Comparison of ENCODE assay signal across 14 cellular contexts in genomic region chr13:96003304-96003703, GRCh38. TPM values are rescaled to one million over a fixed set of nuclear protein-coding genes. Genes with fewer than 3 reads are reported as not detected.
DNase-seq lines count a peak whose midpoint lies in the region; TF ChIP-seq lines count a peak whose summit lies in the region.
"Had no signal": no experiment of that assay in that cellular context is flagged by ENCODE, and none has a peak within 500 bp of the region (broad histone marks: within the 10 kb centered on the region; RNA-seq: fewer than 3 reads in every experiment).

No MANE protein-coding gene starts in this region.

- DNase-seq in A673 (ENCODE audit: low spot score) (peak; percentile 4), HFFc6 (peak; percentile 10), SK-N-SH (no peak), fibroblast of lung (ENCODE audit: low read depth in 2 of 2) (peak; percentile 8 to 16), SHP77 treated with DMSO at 0.1 percent for 48 hours (lab: John Stamatoyannopoulos, UW) (no peak), Peyer's patch (no peak), spleen (no peak)
- DNase-seq in stimulated activated CD4-positive, alpha-beta T cell treated with anti-CD3 and anti-CD28 coated beads, Interleukin-2, amount 100 ng/mL, for 48 hours = no peak
- DNase-seq: activated CD8-positive, alpha-beta memory T cell treated with anti-CD3 and anti-CD28 coated beads for 24 hours; activated naive CD4-positive, alpha-beta T cell treated with anti-CD3 and anti-CD28 coated beads for 36 hours; psoas muscle; stimulated activated CD4-positive, alpha-beta T cell treated with anti-CD3 and anti-CD28 coated beads, Interleukin-4, amount 100 ng/mL, for 24 hours; stimulated activated naive B cell treated with anti-CD40 and anti-IgM and Interleukin-4, amounts not matched to agents 10 μg/mL and 1 μg/mL and 100 μg/mL, for 72 hours; T1000 had no signal

- H3K27me3 ChIP-seq in A673 (replicated peaks; ENCODE audit: insufficient read depth, low read depth, low read length, poor library complexity) (no peaks in the 10 kb centered on the region), SK-N-SH (ENCODE audit: insufficient read depth) (no peaks in the 10 kb centered on the region), fibroblast of lung (ENCODE audit: control insufficient read depth, insufficient read depth, low read length) (no peaks in the 10 kb centered on the region), Peyer's patch (no peaks in the 10 kb centered on the region), spleen (replicated peaks in 1 of 7) (no peaks in the 10 kb centered on the region)

- H3K9me3 Mint-ChIP-seq in HFFc6 = no peaks in the 10 kb centered on the region

- H3K9me2 ChIP-seq in SK-N-SH = no peaks in the 10 kb centered on the region

- H3F3A ChIP-seq in SK-N-SH (replicated peaks; ENCODE audit: insufficient read depth) = no peaks in the 10 kb centered on the region

- H3K36me3 Mint-ChIP-seq in HFFc6 (ENCODE audit: low read depth) = peaks cover 24% of the 10 kb centered on the region
- H3K36me3 Mint-ChIP-seq: stimulated activated naive B cell treated with anti-CD40 and anti-IgM and Interleukin-4, amounts not matched to agents 10 μg/mL and 1 μg/mL and 100 μg/mL, for 72 hours had no signal

- H3K4me3 Mint-ChIP-seq in HFFc6 = no peak overlapping the region
- H3K4me3 Mint-ChIP-seq: activated naive CD4-positive, alpha-beta T cell treated with anti-CD3 and anti-CD28 coated beads for 36 hours; stimulated activated naive B cell treated with anti-CD40 and anti-IgM and Interleukin-4, amounts not matched to agents 10 μg/mL and 1 μg/mL and 100 μg/mL, for 72 hours had no signal

- BruUV-seq in A673 (replicated peaks; lab: Mats Ljungman, UMichigan) = no TSS peak

- H3K36me3 ChIP-seq in A673 (ENCODE audit: insufficient read depth, low read length, poor library complexity, severe bottlenecking) (no peaks in the 10 kb centered on the region), SK-N-SH (replicated peaks in 1 of 2; ENCODE audit: control insufficient read depth in 1 of 2, insufficient read depth in 2 of 2, low read length in 1 of 2) (peaks cover 8% of the 10 kb centered on the region in 2 experiments), fibroblast of lung (ENCODE audit: control insufficient read depth, insufficient read depth, low read length) (no peaks in the 10 kb centered on the region), Peyer's patch (no peaks in the 10 kb centered on the region), spleen (peaks cover 0 to 3% (median 0%) of the 10 kb centered on the region in 6 donors)

- H3K27me3 Mint-ChIP-seq in HFFc6 (ENCODE audit: insufficient read depth) = peaks cover 2% of the 10 kb centered on the region
- H3K27me3 Mint-ChIP-seq: stimulated activated naive B cell treated with anti-CD40 and anti-IgM and Interleukin-4, amounts not matched to agents 10 μg/mL and 1 μg/mL and 100 μg/mL, for 72 hours had no signal

- H3K27ac Mint-ChIP-seq in HFFc6 = no peak overlapping the region
- H3K27ac Mint-ChIP-seq: activated naive CD4-positive, alpha-beta T cell treated with anti-CD3 and anti-CD28 coated beads for 36 hours; stimulated activated naive B cell treated with anti-CD40 and anti-IgM and Interleukin-4, amounts not matched to agents 10 μg/mL and 1 μg/mL and 100 μg/mL, for 72 hours had no signal

- no peak; the same call in 1 of the 2 replicates for TF ChIP-seq CTCF in A673 (conservative IDR thresholded peaks at IDR 0.05; ENCODE audit: low read depth, low read length)
- peak; percentile 42 for TF ChIP-seq CTCF in HFFc6 (IDR thresholded peaks at IDR 0.05)
- peak; percentile 19; the same call in 1 of the 2 replicates for TF ChIP-seq CTCF in SK-N-SH (IDR thresholded peaks at IDR 0.05)
- peak in 1 of 2 donors; percentile 16 for TF ChIP-seq CTCF in fibroblast of lung (conservative IDR thresholded peaks at IDR 0.05 in 1 of 2, IDR thresholded peaks at IDR 0.05 in 1 of 2; ENCODE audit: low read depth in 1 of 2, low read length in 2 of 2)
- TF ChIP-seq CTCF in Peyer's patch (IDR thresholded peaks at IDR 0.05) = no peak
- no peak for TF ChIP-seq CTCF in spleen (IDR thresholded peaks at IDR 0.05 in 8 of 11, conservative IDR thresholded peaks at IDR 0.05 in 3 of 11)

- H3K4me1 Mint-ChIP-seq in HFFc6 (ENCODE audit: low read depth) = no peaks in the 10 kb centered on the region
- H3K4me1 Mint-ChIP-seq: stimulated activated naive B cell treated with anti-CD40 and anti-IgM and Interleukin-4, amounts not matched to agents 10 μg/mL and 1 μg/mL and 100 μg/mL, for 72 hours had no signal

- intact Hi-C loops in A673 (cut with micrococcal nuclease; ENCODE audit: unreplicated experiment) (no loop called here), spleen (cut with DNase I; ENCODE audit: low total_unique reads) (no loop called here)

- CTCF ChIA-PET in A673 (lab: Charles Lee) (no interaction called here), SK-N-SH (lab: Yijun Ruan, JAX) (interaction anchor here (1.0 to 2.7 kb wide), 2 partner anchors 17 to 814 kb away, joined by 4 to 10 read pairs; no protein-coding TSS in a partner anchor)

- H3K4me2 ChIP-seq in SK-N-SH (no peak overlapping the region), fibroblast of lung (ENCODE audit: extremely low read depth, insufficient read depth, low read length) (no peak overlapping the region)

- H3K9ac ChIP-seq in SK-N-SH (no peak overlapping the region), fibroblast of lung (ENCODE audit: insufficient read depth, low read length) (no peak overlapping the region)

- H3K4me3 ChIP-seq in A673 (ENCODE audit: low read depth, low read length, poor library complexity, severe bottlenecking) (no peak overlapping the region), SK-N-SH (ENCODE audit: low read depth in 2 of 2, low read length in 1 of 2) (no peak overlapping the region), fibroblast of lung (replicated peaks in 1 of 4; ENCODE audit: control extremely low read depth in 1 of 4, insufficient read depth in 1 of 4, low read depth in 3 of 4, low read length in 4 of 4) (no peak overlapping the region), Peyer's patch (no peak overlapping the region), spleen (no peak overlapping the region)
- H3K4me3 ChIP-seq: psoas muscle had no signal

- TF ChIP-seq RAD21 in SK-N-SH (IDR thresholded peaks at IDR 0.05; ENCODE audit: low read length) = 0 out of 2 replicates have a peak, but pooled peaks have one; percentile 16

- H3K27ac ChIP-seq in A673 (ENCODE audit: low read depth, low read length, poor library complexity, severe bottlenecking) (no peak overlapping the region), SK-N-SH (ENCODE audit: low read depth in 2 of 2, low read length in 1 of 2) (no peak overlapping the region), fibroblast of lung (ENCODE audit: insufficient read depth, low read length) (no peak overlapping the region), Peyer's patch (no peak overlapping the region), spleen (no peak overlapping the region)
- H3K27ac ChIP-seq: psoas muscle had no signal

- no peak for TF ChIP-seq POLR2A in Peyer's patch (IDR thresholded peaks at IDR 0.05)
- TF ChIP-seq POLR2A in spleen (IDR thresholded peaks at IDR 0.05) = no peak

- POLR2A ChIA-PET in A673 (lab: Charles Lee; ENCODE audit: low non-redundant PET) (no interaction called here), SK-N-SH (lab: Yijun Ruan, JAX) (no interaction called here)

- H3K4me1 ChIP-seq in A673 (ENCODE audit: insufficient read depth, low read length, poor library complexity, severe bottlenecking) (no peaks in the 10 kb centered on the region), SK-N-SH (ENCODE audit: control insufficient read depth in 1 of 2, insufficient read depth in 2 of 2, low read depth in 1 of 2, low read length in 1 of 2) (no peaks in the 10 kb centered on the region), fibroblast of lung (ENCODE audit: control insufficient read depth, extremely low read depth, insufficient read depth, low read length) (no peaks in the 10 kb centered on the region), Peyer's patch (no peaks in the 10 kb centered on the region), spleen (no peaks in the 10 kb centered on the region)
- H3K4me1 ChIP-seq: psoas muscle had no signal

- H2AFZ ChIP-seq in SK-N-SH (ENCODE audit: low read depth) (no peak overlapping the region), fibroblast of lung (ENCODE audit: low read length) (no peak overlapping the region)

- H3K79me2 ChIP-seq in SK-N-SH (ENCODE audit: insufficient read depth) (peaks cover 14% of the 10 kb centered on the region; the same call in 1 of the 2 replicates), fibroblast of lung (ENCODE audit: control insufficient read depth, insufficient read depth, low read length) (no peaks in the 10 kb centered on the region)

- H4K20me1 ChIP-seq in SK-N-SH (ENCODE audit: insufficient read depth) (no peaks in the 10 kb centered on the region), fibroblast of lung (ENCODE audit: control insufficient read depth, extremely low read depth, insufficient read depth, low read length) (no peaks in the 10 kb centered on the region)

- H3K9me3 ChIP-seq in A673 (ENCODE audit: low read depth, low read length, poor library complexity, severe bottlenecking) = no peaks in the 10 kb centered on the region
- no peaks in the 10 kb centered on the region for H3K9me3 ChIP-seq in SK-N-SH
- no peaks in the 10 kb centered on the region for H3K9me3 ChIP-seq in fibroblast of lung (ENCODE audit: control insufficient read depth, insufficient read depth, low read depth, low read length)
- no peaks in the 10 kb centered on the region for H3K9me3 ChIP-seq in Peyer's patch
- peaks cover 0 to 22% (median 11%) of the 10 kb centered on the region in 8 donors for H3K9me3 ChIP-seq in spleen

- no peak for TF ChIP-seq EP300 in SK-N-SH (IDR thresholded peaks at IDR 0.05; ENCODE audit: borderline replicate concordance in 1 of 2, low read depth in 1 of 2, low read length in 1 of 2)

TF ChIP-seq in SK-N-SH, 30 proteins besides CTCF, POLR2A, EP300 and RAD21:
- 0 out of 2 replicates have a peak, but pooled peaks have one; percentile 7 for TF ChIP-seq SMC3 (IDR thresholded peaks at IDR 0.05; ENCODE audit: low read depth, low read length)
- no peak for TF ChIP-seq GABPA (IDR thresholded peaks at IDR 0.05; ENCODE audit: low read depth)
- no peak for TF ChIP-seq MXI1 (IDR thresholded peaks at IDR 0.05; ENCODE audit: low read depth, low read length)

RNA-seq across cellular contexts. Expression of gene UGGT2, which starts 49.9 kb away (rescaled TPM):
- total RNA-seq in A673 (2021) (10.1 and 12.9 TPM in 2 replicates), fibroblast of lung (39.3 and 47.2 TPM in 2 replicates), Peyer's patch (10 to 100 TPM; 17.5 to 29.9 (median 25.2) TPM), spleen (10 to 100 TPM in 6 of 7 donors, 1 to 10 TPM in 1; 7.2 to 38.9 (median 18.1) TPM)
- total RNA-seq in HFFc6 (2021; fragmentation: NEBNext Ultra II Directional; extraction: Animal tissue kit (Norgen Biotek cat#: 25700)) = 10 to 100 TPM; 20.4 to 26.9 (median 24.3) TPM
- polyA plus RNA-seq in SK-N-SH (2012; rRNA removed) (13.3 and 20.2 TPM in 2 replicates), fibroblast of lung (17.5 and 26.3 TPM in 2 replicates), spleen (1 to 10 TPM; 2.6 to 3.2 (median 2.8) TPM)
- 15.2 and 18.4 TPM in 2 replicates for polyA plus RNA-seq in SK-N-SH (2012; cell fraction: cytosol; rRNA removed)
- polyA plus RNA-seq in SK-N-SH (2012; cell fraction: nucleus; rRNA removed) = 17.1 and 43.0 TPM in 2 replicates
- 10.1 and 14.2 TPM in 2 replicates for polyA plus RNA-seq in fibroblast of lung (2012)
- polyA minus RNA-seq in fibroblast of lung (ENCODE audit: low replicate concordance) = 2.3 and 6.0 TPM in 2 replicates

Comparison
In these comparisons a context has a peak if more than half of its experiments do, and no peak if none do; other contexts are left out.
1. DNase-seq: peak in A673 (single experiment), HFFc6 (single experiment) and fibroblast of lung (2 of 2); none in SK-N-SH (single experiment), stimulated activated CD4-positive, alpha-beta T cell treated with anti-CD3 and anti-CD28 coated beads, Interleukin-2, amount 100 ng/mL, for 48 hours (0 of 2), SHP77 treated with DMSO at 0.1 percent for 48 hours (single experiment), Peyer's patch (0 of 3) and spleen (single experiment).
2. CTCF ChIP-seq: peak in HFFc6 (single experiment) and SK-N-SH (single experiment); none in A673 (single experiment), Peyer's patch (0 of 6) and spleen (0 of 11).